ENCODE assay signal across 22 cellular contexts in the genomic region with DNA sequence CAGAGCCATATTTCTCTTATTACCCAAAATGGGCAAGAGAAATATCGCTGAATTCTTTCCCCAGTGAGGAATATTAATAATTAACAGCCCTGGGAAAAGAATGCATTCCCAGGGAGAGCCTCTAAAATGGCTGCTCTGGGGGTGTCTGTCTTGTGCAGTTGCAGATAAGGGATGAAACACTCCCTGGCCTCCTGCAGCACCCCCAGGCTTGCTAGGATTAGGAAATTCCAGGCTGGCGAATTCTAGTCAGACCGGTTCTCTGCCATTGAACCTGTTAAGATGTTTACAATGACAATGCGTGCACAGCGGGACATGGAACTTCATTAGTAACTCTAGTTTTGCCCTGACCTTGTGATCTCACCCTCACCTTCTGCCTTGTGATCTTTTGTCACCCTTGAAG. TPM values are rescaled to one million over a fixed set of nuclear protein-coding genes. Genes with fewer than 3 reads are reported as not detected.
"Had no signal": no experiment of that assay in that cellular context is flagged by ENCODE, and none has a peak within 500 bp of the region (broad histone marks: within the 10 kb centered on the region; RNA-seq: fewer than 3 reads in every experiment).

No MANE protein-coding gene starts in this region.

- H3K36me3 ChIP-seq: neural progenitor cell had no signal

- H3K27ac ChIP-seq: coronary artery, epithelial cell of prostate, neural progenitor cell, stomach, testis had no signal

- DNase-seq: activated CD4-positive, alpha-beta T cell treated with anti-CD3 and anti-CD28 coated beads, Interleukin-2, amount 10 ng/mL, durations not matched to agents 24 days and 14 days; activated CD4-positive, CD25-positive, alpha-beta regulatory T cell; activated CD8-positive, alpha-beta memory T cell treated with anti-CD3 and anti-CD28 coated beads, Interleukin-2, amount 50 U/mL, for 48 hours; activated CD8-positive, alpha-beta T cell treated with anti-CD3 and anti-CD28 coated beads, Interleukin-2, amount 10 ng/mL, durations not matched to agents 7 days and 5 days; activated naive CD4-positive, alpha-beta T cell; activated naive CD8-positive, alpha-beta T cell treated with anti-CD3 and anti-CD28 coated beads, Interleukin-2, amount 10 ng/mL, durations not matched to agents 7 days and 5 days; central memory CD4-positive, alpha-beta T cell; head of caudate nucleus; naive B cell; stimulated activated CD4-positive, alpha-beta T cell treated with anti-CD3 and anti-CD28 coated beads, Interleukin-1b, Interleukin-23, amount 100 ng/mL, for 48 hours; stomach; testis had no signal

- H3K27me3 ChIP-seq: neural progenitor cell, stomach, testis had no signal

- H3K4me1 ChIP-seq: neural progenitor cell, stomach, testis had no signal

- ATAC-seq: activated CD8-positive, alpha-beta T cell treated with anti-CD3 and anti-CD28 coated beads, Interleukin-2, amount 10 ng/mL, durations not matched to agents 7 days and 5 days; left lobe of liver had no signal

- H3K4me3 ChIP-seq: coronary artery, neural progenitor cell, stomach, testis had no signal

- H3K9me3 ChIP-seq: testis had no signal

RNA-seq across cellular contexts. Expression of gene LYG2, which starts 50.0 kb away (rescaled TPM):
- total RNA-seq: activated CD4-positive, alpha-beta T cell treated with anti-CD3 and anti-CD28 coated beads, Interleukin-2, amount 10 ng/mL, durations not matched to agents 24 days and 14 days; activated CD8-positive, alpha-beta T cell treated with anti-CD3 and anti-CD28 coated beads, Interleukin-2, amount 10 ng/mL, durations not matched to agents 7 days and 5 days; activated naive CD8-positive, alpha-beta T cell treated with anti-CD3 and anti-CD28 coated beads, Interleukin-2, amount 10 ng/mL, durations not matched to agents 7 days and 5 days; activated T-helper 1 cell treated with anti-CD3 and anti-CD28 coated beads, Interleukin-12 subunit alpha, Interleukin-12 subunit beta, Interleukin-2, Interleukin-4 antibody, amounts not matched to agents 30 ng/mL and 10 ng/mL and 1 ng/mL, durations not matched to agents 14 hours and 24 hours and 36 hours; frontal cortex; left lobe of liver; lung microvascular endothelial cell; mononuclear cell; osteocyte; ureter had no signal
- polyA plus RNA-seq: stomach had no signal
